ENCODE assay signal across 10 cellular contexts in genomic region chr13:102401305-102401704, GRCh38. TPM values are rescaled to one million over a fixed set of nuclear protein-coding genes. Genes with fewer than 3 reads are reported as not detected.
DNase-seq lines count a peak whose midpoint lies in the region; ATAC-seq, FAIRE-seq and TF ChIP-seq lines count a peak whose summit lies in the region.
"Had no signal": no experiment of that assay in that cellular context is flagged by ENCODE, and none has a peak within 500 bp of the region (broad histone marks: within the 10 kb centered on the region; RNA-seq: fewer than 3 reads in every experiment).

No MANE protein-coding gene starts in this region.

- H3K9ac ChIP-seq in keratinocyte (ENCODE audit: control insufficient read depth, extremely low read depth, insufficient read depth, low read length): no peak overlapping the region
- peak overlapping the region; percentile 54 to 71 for H3K9ac ChIP-seq in stomach smooth muscle (ENCODE audit: low read length in 2 of 2)

- dilution Hi-C loops in keratinocyte (cut with MboI; ENCODE audit: extremely low pct_ligation_motif_present, low sequenced_read_pairs): no loop called here

- no peak for TF ChIP-seq POLR2A in body of pancreas (IDR thresholded peaks at IDR 0.05)

- H3K27me3 ChIP-seq in body of pancreas (no peaks in the 10 kb centered on the region), keratinocyte (ENCODE audit: control insufficient read depth, extremely low read depth, insufficient read depth, low read length) (peaks cover 30% of the 10 kb centered on the region), stomach smooth muscle (ENCODE audit: control insufficient read depth in 1 of 2, insufficient read depth in 2 of 2, low read length in 2 of 2) (peaks cover 0 to 2% of the 10 kb centered on the region in 2 donors)

- peak overlapping the region; percentile 76 for H3K4me2 ChIP-seq in keratinocyte (ENCODE audit: control insufficient read depth, extremely low read depth, insufficient read depth, low read depth, low read length)

- H3K9me1 ChIP-seq in keratinocyte (ENCODE audit: control insufficient read depth, extremely low read depth, insufficient read depth, low read length): no peaks in the 10 kb centered on the region

- ATAC-seq in body of pancreas: peak; percentile 12

- 4 to 9% methylated on average over 7 of the region's 7 CpGs for WGBS in body of pancreas, 2 donors

- intact Hi-C loops in body of pancreas (cut with DNase I): no loop called here

- peak overlapping the region; percentile 5 for H2AFZ ChIP-seq in keratinocyte (ENCODE audit: control insufficient read depth, low read length)

- H3K9me3 ChIP-seq in body of pancreas (no peaks in the 10 kb centered on the region), keratinocyte (ENCODE audit: control insufficient read depth, low read depth, low read length) (no peaks in the 10 kb centered on the region), stomach smooth muscle (ENCODE audit: control insufficient read depth in 2 of 2, low read length in 2 of 2) (no peaks in the 10 kb centered on the region)

- H3K4me1 ChIP-seq in body of pancreas: peaks cover 30% of the 10 kb centered on the region
- H3K4me1 ChIP-seq in keratinocyte (ENCODE audit: control insufficient read depth, extremely low read depth, insufficient read depth, low read length): peaks cover 24% of the 10 kb centered on the region
- no peaks in the 10 kb centered on the region for H3K4me1 ChIP-seq in stomach smooth muscle (ENCODE audit: control insufficient read depth, insufficient read depth, low read length)

- no peaks in the 10 kb centered on the region for H4K20me1 ChIP-seq in keratinocyte (ENCODE audit: control insufficient read depth, extremely low read depth, insufficient read depth, low read length)

- H3K27ac ChIP-seq in body of pancreas (no peak overlapping the region), keratinocyte (ENCODE audit: control insufficient read depth, insufficient read depth, low read length) (no peak overlapping the region), stomach smooth muscle (ENCODE audit: low read length) (peak overlapping the region; percentile 3)

- TF ChIP-seq CTCF in body of pancreas (IDR thresholded peaks at IDR 0.05) (no peak), keratinocyte (optimal IDR thresholded peaks at IDR 0.05 in 1 of 3, IDR thresholded peaks at IDR 0.05 in 1 of 3, conservative IDR thresholded peaks at IDR 0.05 in 1 of 3; ENCODE audit: extremely low read depth in 1 of 3, insufficient read depth in 2 of 3, low read length in 3 of 3) (no peak)

- DNase-seq in NCI-H146 (lab: John Stamatoyannopoulos, UW) (peak; percentile 19), NCI-H146 treated with DMSO at 0.1 percent for 48 hours (lab: John Stamatoyannopoulos, UW; ENCODE audit: unreplicated experiment) (no peak), body of pancreas (no peak), keratinocyte (ENCODE audit: low read depth, low spot score) (no peak), NCI-H2196 treated with DMSO at 0.1 percent for 48 hours (lab: John Stamatoyannopoulos, UW; ENCODE audit: unreplicated experiment) (no peak), T1000 (lab: John Stamatoyannopoulos, UW) (no peak), SKM-1 treated with dmso at 0.1 percent for 144 hours (lab: John Stamatoyannopoulos, UW; ENCODE audit: unreplicated experiment) (no peak)
- DNase-seq: NCI-H2081 had no signal

- H3K36me3 ChIP-seq in body of pancreas (replicated peaks in 1 of 2; ENCODE audit: insufficient read depth in 1 of 2, low read depth in 2 of 2) (no peaks in the 10 kb centered on the region), keratinocyte (ENCODE audit: control insufficient read depth in 2 of 2, extremely low read depth in 1 of 2, insufficient read depth in 2 of 2, low read length in 2 of 2) (no peaks in the 10 kb centered on the region), stomach smooth muscle (ENCODE audit: control insufficient read depth in 2 of 2, insufficient read depth in 2 of 2, low read length in 2 of 2) (no peaks in the 10 kb centered on the region)

- peak overlapping the region in 1 of 2 donors; percentile 66 for H3K4me3 ChIP-seq in body of pancreas
- H3K4me3 ChIP-seq in keratinocyte (ENCODE audit: control insufficient read depth in 2 of 3, extremely low read depth in 1 of 3, insufficient read depth in 2 of 3, low read depth in 1 of 3, low read length in 3 of 3): peak overlapping the region in 2 of 3 experiments; percentile 50 to 66
- H3K4me3 ChIP-seq in stomach smooth muscle (ENCODE audit: low read length in 2 of 2): peak overlapping the region; percentile 83 to 88

- FAIRE-seq in keratinocyte (lab: Jason Lieb, UNC): peak; percentile 9
- FAIRE-seq: A204.1 had no signal

- H3K79me2 ChIP-seq in keratinocyte (ENCODE audit: control insufficient read depth, insufficient read depth, low read length): no peaks in the 10 kb centered on the region

RNA-seq across cellular contexts. Expression of gene FGF14, which starts 0.5 kb away (rescaled TPM):
- total RNA-seq in body of pancreas: under 1 TPM; under 0.01 to 0.52 TPM
- polyA plus RNA-seq in keratinocyte: under 0.01 to 0.09 TPM in 2 of 3 replicates, not detected in the other
- polyA plus RNA-seq in keratinocyte (2011; ENCODE audit: low read depth): not detected
- 0.03 and 0.07 TPM in 2 replicates for polyA plus RNA-seq in keratinocyte (2011; cell fraction: cytosol; rRNA removed)
- polyA plus RNA-seq in keratinocyte (2011; cell fraction: nucleus; rRNA removed): not detected in 2 replicates
- 0.02 TPM in 1 of 2 replicates, not detected in the other for polyA plus RNA-seq in keratinocyte (2012; ENCODE audit: low replicate concordance)
- not detected in 3 replicates for polyA minus RNA-seq in keratinocyte
- polyA minus RNA-seq in keratinocyte (2011; cell fraction: cytosol; rRNA and poly(A)+ RNA removed): not detected
- not detected in 2 replicates for polyA minus RNA-seq in keratinocyte (2011; cell fraction: nucleus; rRNA and poly(A)+ RNA removed)
